In genomic region chr1:45304311-45305081, GRCh38 we compare ENCODE assay signal across 8 cellular contexts. TPM values are rescaled to one million over a fixed set of nuclear protein-coding genes. Genes with fewer than 3 reads are reported as not detected.
DNase-seq lines count a peak whose midpoint lies in the region; TF ChIP-seq lines count a peak whose summit lies in the region.

No MANE protein-coding gene starts in this region.

- peak overlapping the region; percentile 78 for H3K4me3 ChIP-seq in AG04450 (ENCODE audit: low read depth, low read length)
- peak overlapping the region; percentile 82 for H3K4me3 ChIP-seq in choroid plexus epithelial cell (ENCODE audit: low read depth, low read length)
- peak overlapping the region; percentile 68 for H3K4me3 ChIP-seq in urinary bladder (ENCODE audit: low read depth, low read length)

- no peaks in the 10 kb centered on the region for H3K4me1 ChIP-seq in urinary bladder (ENCODE audit: insufficient read depth)

- CTCF ChIA-PET in AG04450 (lab: Charles Lee): interaction anchor here (1.1 to 13.9 kb wide), 16 partner anchors 10 to 318 kb away, joined by 3 to 616 read pairs (median 8); partner anchors contain the start of genes EIF2B3, HECTD3, MUTYH and TOE1

- no peaks in the 10 kb centered on the region; the same call in 1 of the 2 replicates for H3K9me3 ChIP-seq in AG04450 (ENCODE audit: control insufficient read depth, insufficient read depth, low read length)

- whole genome bisulfite sequencing in urinary bladder: 42% methylated on average over 15 of the region's 15 CpGs

- H3K27me3 ChIP-seq in AG04450 (ENCODE audit: control insufficient read depth, insufficient read depth, low read length): no peaks in the 10 kb centered on the region

- TF ChIP-seq CTCF in AG04450 (IDR thresholded peaks at IDR 0.05; ENCODE audit: low read depth, low read length) (no peak), choroid plexus epithelial cell (conservative IDR thresholded peaks at IDR 0.05; ENCODE audit: low read depth, low read length) (no peak)

- POLR2A ChIA-PET in AG04450 (lab: Yijun Ruan, JAX): interaction anchor here (1.2 to 2.0 kb wide), 5 partner anchors 36 to 292 kb away, joined by 5 to 38 read pairs (median 23); partner anchors contain the start of genes HECTD3, MUTYH, PRDX1 and TOE1

- no peak for DNase-seq in AG04450 (ENCODE audit: low read depth, low spot score)
- peak; percentile 7 for DNase-seq in GM19238 (ENCODE audit: insufficient read length, low spot score)
- DNase-seq in NCI-H2171 treated with DMSO at 0.1 percent for 48 hours (lab: John Stamatoyannopoulos, UW): peak; percentile 82
- peak; percentile 39 for DNase-seq in choroid plexus epithelial cell (ENCODE audit: low read depth)
- DNase-seq in mesenteric fat pad (ENCODE audit: low spot score): peak; percentile 87
- DNase-seq in NCI-H2081 treated with DMSO at 0.1 percent for 48 hours (lab: John Stamatoyannopoulos, UW): no peak
- no peak for DNase-seq in dedifferentiated amniotic fluid mesenchymal stem cell (ENCODE audit: extremely low spot score)

- H3K27ac ChIP-seq in AG04450 (ENCODE audit: low read depth, low read length) (peak overlapping the region; percentile 82), urinary bladder (ENCODE audit: low read depth) (peak overlapping the region; percentile 81)

- H3K36me3 ChIP-seq in urinary bladder (ENCODE audit: insufficient read depth): no peaks in the 10 kb centered on the region

RNA-seq across cellular contexts. Expression of gene HPDL, which starts 22.2 kb away (rescaled TPM):
- polyA plus RNA-seq in AG04450 (2011; rRNA removed) (0.22 and 0.50 TPM in 2 replicates), urinary bladder (1.0 TPM)
- 0.28 TPM in 1 of 2 replicates, not detected in the other for polyA minus RNA-seq in AG04450 (2011; rRNA and poly(A)+ RNA removed)
- total RNA-seq in mesenteric fat pad (1.00 TPM), urinary bladder (0.74 TPM)

RNA-seq across cellular contexts. Expression of gene TOE1, which starts 35.5 kb away (rescaled TPM):
- polyA plus RNA-seq in AG04450 (2011; rRNA removed) (8.1 and 10.1 TPM in 2 replicates), urinary bladder (11.1 TPM)
- 11.4 and 11.5 TPM in 2 replicates for polyA minus RNA-seq in AG04450 (2011; rRNA and poly(A)+ RNA removed)
- total RNA-seq in mesenteric fat pad (7.2 TPM), urinary bladder (8.9 TPM)

RNA-seq across cellular contexts. Expression of gene MUTYH, which starts 35.7 kb away (rescaled TPM):
- 5.8 and 6.2 TPM in 2 replicates for polyA plus RNA-seq in AG04450 (2011; rRNA removed)
- 8.1 and 9.9 TPM in 2 replicates for polyA minus RNA-seq in AG04450 (2011; rRNA and poly(A)+ RNA removed)
- 14.4 TPM for total RNA-seq in mesenteric fat pad
- total RNA-seq in urinary bladder: 12.0 TPM
- polyA plus RNA-seq in urinary bladder: 19.4 TPM

Comparison
In these comparisons a context has a peak if more than half of its experiments do, and no peak if none do; other contexts are left out.
1. DNase-seq: peak in GM19238 (single experiment), NCI-H2171 treated with DMSO at 0.1 percent for 48 hours (single experiment), choroid plexus epithelial cell (single experiment) and mesenteric fat pad (single experiment); none in AG04450 (single experiment), NCI-H2081 treated with DMSO at 0.1 percent for 48 hours (single experiment) and dedifferentiated amniotic fluid mesenchymal stem cell (single experiment).
2. Peak in every context shown above with its lines, with median percentiles within 50 percentile points of each other: H3K4me3 ChIP-seq.